In the genomic region with DNA sequence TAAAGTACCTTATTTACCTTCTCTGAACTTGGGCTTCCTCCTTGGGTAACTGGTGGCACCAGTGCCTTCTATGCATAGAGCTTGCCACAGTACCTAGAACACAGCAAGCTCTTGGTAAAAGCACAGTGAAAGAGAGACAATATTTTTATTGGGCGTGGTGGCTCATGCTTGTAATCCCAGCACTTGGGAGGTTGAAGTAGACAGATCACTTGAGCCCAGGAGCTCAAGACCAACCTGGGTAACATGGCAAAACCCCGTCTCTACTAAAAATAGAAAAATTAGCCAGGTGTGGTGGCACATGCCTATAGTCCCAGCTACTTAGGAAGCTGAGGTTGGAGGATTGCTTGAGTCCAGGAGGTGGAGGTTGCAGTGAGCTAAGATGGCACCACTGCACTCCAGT, we compare ENCODE assay signal across 18 cellular contexts.
"Had no signal": no experiment of that assay in that cellular context is flagged by ENCODE, and none has a peak within 500 bp of the region (broad histone marks: within the 10 kb centered on the region; RNA-seq: fewer than 3 reads in every experiment).

No MANE protein-coding gene starts in this region.

- H3K36me3 ChIP-seq: cardiac muscle cell, neural progenitor cell, spleen, thoracic aorta had no signal

- H3K27me3 ChIP-seq: cardiac muscle cell, neural progenitor cell, spleen had no signal

- H3K4me3 ChIP-seq: cardiac muscle cell, neural progenitor cell, spleen, thoracic aorta had no signal

- H3K27ac ChIP-seq: cardiac muscle cell, neural progenitor cell had no signal

- DNase-seq: activated B cell treated with CpG ODN at 0.5 μM for 24 hours; activated CD4-positive, alpha-beta T cell treated with anti-CD3 and anti-CD28 coated beads for 36 hours; activated CD4-positive, alpha-beta T cell treated with anti-CD3 and anti-CD28 coated beads, Interleukin-2, amount 50 U/mL, for 4 hours; activated CD8-positive, alpha-beta memory T cell treated with anti-CD3 and anti-CD28 coated beads, Interleukin-2, amount 50 U/mL, for 48 hours; activated naive CD4-positive, alpha-beta T cell treated with Interleukin-2 at 50 U/mL for 16 hours; activated naive CD8-positive, alpha-beta T cell treated with anti-CD3 and anti-CD28 coated beads for 36 hours; activated T-cell treated with anti-CD3 and anti-CD28 coated beads, Interleukin-2, amount 50 U/mL, for 4 hours; cortex of kidney; foreskin fibroblast; glutamatergic neuron; naive thymus-derived CD8-positive, alpha-beta T cell; spleen; stimulated activated CD4-positive, alpha-beta T cell treated with anti-CD3 and anti-CD28 coated beads, Interleukin-4, amount 100 ng/mL, for 1 hour; stimulated activated naive CD4-positive, alpha-beta T cell; T1000 had no signal

- ATAC-seq: activated CD4-positive, alpha-beta T cell treated with anti-CD3 and anti-CD28 coated beads for 36 hours; activated T-cell treated with anti-CD3 and anti-CD28 coated beads, Interleukin-2, amount 50 U/mL, for 4 hours; naive thymus-derived CD8-positive, alpha-beta T cell had no signal

- H3K9me3 ChIP-seq: spleen, thoracic aorta had no signal
